Comparison of ENCODE assay signal across 12 cellular contexts in genomic region chr2:166610180-166610919, GRCh38.
DNase-seq lines count a peak whose midpoint lies in the region; ATAC-seq and TF ChIP-seq lines count a peak whose summit lies in the region.
"Had no signal": no experiment of that assay in that cellular context is flagged by ENCODE, and none has a peak within 500 bp of the region (broad histone marks: within the 10 kb centered on the region; RNA-seq: fewer than 3 reads in every experiment).

No MANE protein-coding gene starts in this region.

- H3K79me2 ChIP-seq in mesendoderm (ENCODE audit: control insufficient read depth, insufficient read depth, low read length): no peaks in the 10 kb centered on the region

- DNase-seq in breast epithelium (ENCODE audit: low spot score in 2 of 2) (no peak), MCF 10A (ENCODE audit: unreplicated experiment) (no peak), mesendoderm (peak; percentile 71), upper lobe of right lung (peak; percentile 54), NAMALWA (ENCODE audit: low spot score) (no peak), SKM-1 treated with dmso at 0.1 percent for 144 hours (lab: John Stamatoyannopoulos, UW; ENCODE audit: unreplicated experiment) (no peak), NCI-H1048 (lab: John Stamatoyannopoulos, UW) (no peak)
- DNase-seq: colonic mucosa; NCI-H187; stimulated activated naive CD4-positive, alpha-beta T cell treated with Interleukin-2 at 50 U/mL for 16 hours had no signal

- H3K4me3 Mint-ChIP-seq in MCF 10A (ENCODE audit: unreplicated experiment): no peak overlapping the region
- H3K4me3 Mint-ChIP-seq in dendritic cell treated with granulocyte-macrophage colony-stimulating factor and Interleukin-4, amounts not matched to agents 40 ng/mL and 50 ng/mL, for 4 days: peak overlapping the region; percentile 39

- H3K27me3 ChIP-seq in breast epithelium (no peaks in the 10 kb centered on the region), mesendoderm (ENCODE audit: insufficient read depth, low read length, poor library complexity) (no peaks in the 10 kb centered on the region), upper lobe of right lung (no peaks in the 10 kb centered on the region)
- H3K27me3 ChIP-seq: colonic mucosa had no signal

- no peaks in the 10 kb centered on the region for H3K36me3 ChIP-seq in breast epithelium
- no peaks in the 10 kb centered on the region for H3K36me3 ChIP-seq in mesendoderm (ENCODE audit: control insufficient read depth, insufficient read depth, low read length)
- no peaks in the 10 kb centered on the region for H3K36me3 ChIP-seq in upper lobe of right lung
- H3K36me3 ChIP-seq: colonic mucosa had no signal

- no CpG with 5 or more reads among the region's 28 CpGs for WGBS in mesendoderm (ENCODE audit: extremely low coverage, insufficient coverage, low lambda C conversion rate)

- no peak overlapping the region for H4K8ac ChIP-seq in mesendoderm (ENCODE audit: low read depth, low read length)

- H3K56ac ChIP-seq in mesendoderm (ENCODE audit: low read length): peak overlapping the region; percentile 58

- H3K18ac ChIP-seq in mesendoderm (ENCODE audit: low read length): peak overlapping the region; percentile 14

- no peak overlapping the region for H3K27ac Mint-ChIP-seq in MCF 10A (ENCODE audit: low read depth, unreplicated experiment)
- H3K27ac Mint-ChIP-seq in dendritic cell treated with granulocyte-macrophage colony-stimulating factor and Interleukin-4, amounts not matched to agents 40 ng/mL and 50 ng/mL, for 4 days: no peak overlapping the region

- H4K5ac ChIP-seq in mesendoderm (ENCODE audit: low read length): no peak overlapping the region

- no peaks in the 10 kb centered on the region for H3K36me3 Mint-ChIP-seq in MCF 10A (ENCODE audit: insufficient read depth, unreplicated experiment)
- H3K36me3 Mint-ChIP-seq in dendritic cell treated with granulocyte-macrophage colony-stimulating factor and Interleukin-4, amounts not matched to agents 40 ng/mL and 50 ng/mL, for 4 days (ENCODE audit: low read depth): no peaks in the 10 kb centered on the region

- H3K27me3 Mint-ChIP-seq in MCF 10A (ENCODE audit: insufficient read depth, unreplicated experiment): no peaks in the 10 kb centered on the region
- peaks cover 9% of the 10 kb centered on the region for H3K27me3 Mint-ChIP-seq in dendritic cell treated with granulocyte-macrophage colony-stimulating factor and Interleukin-4, amounts not matched to agents 40 ng/mL and 50 ng/mL, for 4 days

- H3K4me1 Mint-ChIP-seq in MCF 10A (ENCODE audit: insufficient read depth, unreplicated experiment): no peaks in the 10 kb centered on the region
- H3K4me1 Mint-ChIP-seq in dendritic cell treated with granulocyte-macrophage colony-stimulating factor and Interleukin-4, amounts not matched to agents 40 ng/mL and 50 ng/mL, for 4 days (ENCODE audit: low read depth): peaks cover 13% of the 10 kb centered on the region

- no peak overlapping the region for H2BK15ac ChIP-seq in mesendoderm (replicated peaks; ENCODE audit: low read depth)

- CTCF ChIA-PET in MCF 10A (lab: Yijun Ruan, JAX): interaction anchor here (1.2 to 1.3 kb wide), 2 partner anchors 18 to 71 kb away, joined by 4 to 6 read pairs; no protein-coding TSS in a partner anchor

- H3K9ac ChIP-seq in mesendoderm (ENCODE audit: low read length): no peak overlapping the region

- no peaks in the 10 kb centered on the region for H3K79me1 ChIP-seq in mesendoderm (ENCODE audit: low read length)

- H3K9me3 ChIP-seq in breast epithelium: no peaks in the 10 kb centered on the region
- no peaks in the 10 kb centered on the region for H3K9me3 ChIP-seq in upper lobe of right lung
- H3K9me3 ChIP-seq: colonic mucosa had no signal

- H3K4ac ChIP-seq in mesendoderm (ENCODE audit: low read depth, low read length): no peak overlapping the region

- TF ChIP-seq CTCF in breast epithelium (IDR thresholded peaks at IDR 0.05): no peak
- no peak for TF ChIP-seq CTCF in MCF 10A (IDR thresholded peaks at IDR 0.05; ENCODE audit: unreplicated experiment)
- TF ChIP-seq CTCF in upper lobe of right lung (IDR thresholded peaks at IDR 0.05): no peak

- H3K27ac ChIP-seq in breast epithelium (no peak overlapping the region), mesendoderm (ENCODE audit: low read depth, low read length) (no peak overlapping the region), upper lobe of right lung (no peak overlapping the region)
- H3K27ac ChIP-seq: C4-2B, colonic mucosa had no signal

- H2AK5ac ChIP-seq in mesendoderm (ENCODE audit: low read length): no peak overlapping the region

- H3K4me2 ChIP-seq in mesendoderm (ENCODE audit: low read length): no peak overlapping the region

- no peak overlapping the region for H3K23ac ChIP-seq in mesendoderm (ENCODE audit: low read length)

- POLR2A ChIA-PET in MCF 10A (lab: Yijun Ruan, JAX): interaction anchor here (0.6 kb wide), 1 partner anchor 9 kb away, joined by 3 read pairs; no protein-coding TSS in a partner anchor

- H3K4me1 ChIP-seq in breast epithelium: no peaks in the 10 kb centered on the region
- H3K4me1 ChIP-seq in mesendoderm (ENCODE audit: control insufficient read depth, low read depth, low read length): peaks cover 2% of the 10 kb centered on the region
- no peaks in the 10 kb centered on the region for H3K4me1 ChIP-seq in upper lobe of right lung
- H3K4me1 ChIP-seq: colonic mucosa had no signal

- no peak for TF ChIP-seq POLR2A in breast epithelium (IDR thresholded peaks at IDR 0.05)

- no peaks in the 10 kb centered on the region for H3K9me3 Mint-ChIP-seq in MCF 10A (ENCODE audit: unreplicated experiment)
- H3K9me3 Mint-ChIP-seq in dendritic cell treated with granulocyte-macrophage colony-stimulating factor and Interleukin-4, amounts not matched to agents 40 ng/mL and 50 ng/mL, for 4 days: no peaks in the 10 kb centered on the region

- intact Hi-C loops in breast epithelium (cut with DNase I; ENCODE audit: low total_unique reads) (no loop called here), MCF 10A (cut with micrococcal nuclease) (no loop called here), upper lobe of right lung (cut with DNase I) (no loop called here)
- intact Hi-C loops in dendritic cell treated with granulocyte-macrophage colony-stimulating factor and Interleukin-4, amounts not matched to agents 40 ng/mL and 50 ng/mL, for 4 days (cut with micrococcal nuclease): no loop called here

- peak; percentile 16 for ATAC-seq in upper lobe of right lung

- no peak overlapping the region for H2BK120ac ChIP-seq in mesendoderm (ENCODE audit: low read depth, low read length)

- BruUV-seq in MCF 10A (replicated peaks; lab: Mats Ljungman, UMichigan): no TSS peak

- no peak overlapping the region for H2BK5ac ChIP-seq in mesendoderm (ENCODE audit: low read length)

- H3K4me3 ChIP-seq in breast epithelium (peak overlapping the region in 2 of 3 donors; percentile 16 to 31), mesendoderm (ENCODE audit: low read length) (no peak overlapping the region), upper lobe of right lung (no peak overlapping the region)
- H3K4me3 ChIP-seq: colonic mucosa had no signal

Comparison
In these comparisons a context has a peak if more than half of its experiments do, and no peak if none do; other contexts are left out.
1. DNase-seq: peak in mesendoderm (single experiment) and upper lobe of right lung (single experiment); none in breast epithelium (0 of 2), MCF 10A (single experiment), NAMALWA (single experiment), SKM-1 treated with dmso at 0.1 percent for 144 hours (single experiment) and NCI-H1048 (single experiment).
2. H3K4me3 ChIP-seq: peak in breast epithelium (2 of 3); none in mesendoderm (single experiment) and upper lobe of right lung (single experiment).